Comparison of ENCODE assay signal across 13 cellular contexts in the genomic region with DNA sequence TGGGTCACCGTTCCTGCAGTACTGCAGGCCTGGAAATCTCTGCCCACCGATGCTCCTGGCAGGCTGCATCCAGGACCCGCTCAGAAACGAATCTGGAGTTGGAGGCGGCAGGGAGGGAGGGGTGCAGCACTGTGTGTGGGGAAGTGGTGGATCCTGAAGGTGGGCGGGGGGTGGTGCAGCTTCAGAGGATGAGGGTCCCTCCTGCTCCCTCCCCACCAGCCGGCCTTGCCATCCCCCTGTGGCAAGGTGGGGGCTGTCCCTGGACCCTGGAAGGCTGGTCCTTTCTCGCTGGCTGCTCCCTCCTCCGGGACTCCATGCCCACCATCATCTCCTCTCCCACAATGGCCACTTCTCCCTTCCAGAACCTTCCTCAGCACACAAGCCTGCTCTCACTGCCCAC.
DNase-seq lines count a peak whose midpoint lies in the region; ATAC-seq, FAIRE-seq and TF ChIP-seq lines count a peak whose summit lies in the region.
"Had no signal": no experiment of that assay in that cellular context is flagged by ENCODE, and none has a peak within 500 bp of the region (broad histone marks: within the 10 kb centered on the region; RNA-seq: fewer than 3 reads in every experiment).

No MANE protein-coding gene starts in this region.

- no peaks in the 10 kb centered on the region for H3K36me3 ChIP-seq in pancreas
- H3K36me3 ChIP-seq: BLaER1 treated with 17β-estradiol and CSF1 and Interleukin-3, amounts not matched to agents 10 nM and 100 nM had no signal

- peaks cover 53% of the 10 kb centered on the region for H3K4me1 Mint-ChIP-seq in WTC11
- H3K4me1 Mint-ChIP-seq in nephron progenitor cell: peaks cover 50% of the 10 kb centered on the region

- CTCF ChIA-PET in WTC11 (lab: Charles Lee): no interaction called here

- intact Hi-C loops in pancreas (cut with DNase I): no loop called here

- H3K4me3 ChIP-seq in pancreas: no peak overlapping the region
- H3K4me3 ChIP-seq: BLaER1 treated with 17β-estradiol and CSF1 and Interleukin-3, amounts not matched to agents 10 nM and 100 nM had no signal

- FAIRE-seq in pancreas (lab: Jason Lieb, UNC): no peak
- FAIRE-seq: H54, HepG2 had no signal

- DNase-seq in WTC11 (ENCODE audit: low spot score): no peak
- DNase-seq in nephron progenitor cell: no peak
- peak in 1 of 6 donors; percentile 43 for DNase-seq in pancreas
- peak; percentile 31 for DNase-seq in ureter (ENCODE audit: low spot score)
- no peak for DNase-seq in medulla oblongata (ENCODE audit: extremely low spot score)
- no peak for DNase-seq in Kasumi-1 (lab: John Stamatoyannopoulos, UW)
- no peak for DNase-seq in NCI-H2107 (lab: John Stamatoyannopoulos, UW)
- DNase-seq: ACHN; CD4-positive, CD25-positive, alpha-beta regulatory T cell; DMS 273 treated with DMSO at 0.1 percent for 48 hours had no signal

- peak overlapping the region; percentile 1; the same call in 1 of the 2 replicates for H3K27ac Mint-ChIP-seq in WTC11
- peak overlapping the region; percentile 79 for H3K27ac Mint-ChIP-seq in nephron progenitor cell

- no peak for TF ChIP-seq CTCF in WTC11 (IDR thresholded peaks at IDR 0.05)
- no peak for TF ChIP-seq CTCF in nephron progenitor cell (IDR thresholded peaks at IDR 0.05)
- no peak for TF ChIP-seq CTCF in pancreas (IDR thresholded peaks at IDR 0.05)

- H3K27ac ChIP-seq in pancreas: peak overlapping the region; percentile 58 to 74 (median 64)
- H3K27ac ChIP-seq: BLaER1 treated with 17β-estradiol and CSF1 and Interleukin-3, amounts not matched to agents 10 nM and 100 nM had no signal

- peaks cover 26 to 42% (median 27%) of the 10 kb centered on the region in 3 donors for H3K4me1 ChIP-seq in pancreas
- H3K4me1 ChIP-seq: BLaER1 treated with 17β-estradiol and CSF1 and Interleukin-3, amounts not matched to agents 10 nM and 100 nM had no signal

- WGBS in pancreas, 2 donors: 76 to 78% methylated on average over 9 of the region's 9 CpGs

- no peaks in the 10 kb centered on the region for H3K9me3 ChIP-seq in pancreas
- H3K9me3 ChIP-seq: BLaER1 treated with 17β-estradiol and CSF1 and Interleukin-3, amounts not matched to agents 10 nM and 100 nM had no signal

- H3K4me3 Mint-ChIP-seq in WTC11: no peak overlapping the region
- H3K4me3 Mint-ChIP-seq in nephron progenitor cell: no peak overlapping the region
- H3K4me3 Mint-ChIP-seq: CD4-positive, CD25-positive, alpha-beta regulatory T cell had no signal

- H3K27me3 Mint-ChIP-seq in WTC11 (ENCODE audit: low read depth) (no peaks in the 10 kb centered on the region), nephron progenitor cell (ENCODE audit: low read depth, poor library complexity) (peaks cover 6% of the 10 kb centered on the region)
- H3K27me3 Mint-ChIP-seq: CD4-positive, CD25-positive, alpha-beta regulatory T cell had no signal

- POLR2A ChIA-PET in WTC11 (lab: Charles Lee): no interaction called here

- H3K36me3 Mint-ChIP-seq in WTC11 (peaks cover 23% of the 10 kb centered on the region), nephron progenitor cell (ENCODE audit: low read depth) (no peaks in the 10 kb centered on the region)
- H3K36me3 Mint-ChIP-seq: CD4-positive, CD25-positive, alpha-beta regulatory T cell had no signal

- H3K27me3 ChIP-seq in pancreas: no peaks in the 10 kb centered on the region
- H3K27me3 ChIP-seq: BLaER1 treated with 17β-estradiol and CSF1 and Interleukin-3, amounts not matched to agents 10 nM and 100 nM had no signal

- ATAC-seq in WTC11: no peak
- no peak for ATAC-seq in pancreas
- ATAC-seq: HepG2 had no signal

- H3K9me3 Mint-ChIP-seq in WTC11 (peaks cover 4% of the 10 kb centered on the region; the same call in 1 of the 2 replicates), nephron progenitor cell (peaks cover 14% of the 10 kb centered on the region)

TF ChIP-seq in WTC11, 78 proteins besides CTCF, POLR2A, EP300 and RAD21:
- TF ChIP-seq KAT7 (CRISPR knock-in tag; IDR thresholded peaks at IDR 0.05; ENCODE audit: borderline replicate concordance) (no peak), ETV6 (CRISPR knock-in tag; IDR thresholded peaks at IDR 0.05) (no peak)
